In the genomic region with DNA sequence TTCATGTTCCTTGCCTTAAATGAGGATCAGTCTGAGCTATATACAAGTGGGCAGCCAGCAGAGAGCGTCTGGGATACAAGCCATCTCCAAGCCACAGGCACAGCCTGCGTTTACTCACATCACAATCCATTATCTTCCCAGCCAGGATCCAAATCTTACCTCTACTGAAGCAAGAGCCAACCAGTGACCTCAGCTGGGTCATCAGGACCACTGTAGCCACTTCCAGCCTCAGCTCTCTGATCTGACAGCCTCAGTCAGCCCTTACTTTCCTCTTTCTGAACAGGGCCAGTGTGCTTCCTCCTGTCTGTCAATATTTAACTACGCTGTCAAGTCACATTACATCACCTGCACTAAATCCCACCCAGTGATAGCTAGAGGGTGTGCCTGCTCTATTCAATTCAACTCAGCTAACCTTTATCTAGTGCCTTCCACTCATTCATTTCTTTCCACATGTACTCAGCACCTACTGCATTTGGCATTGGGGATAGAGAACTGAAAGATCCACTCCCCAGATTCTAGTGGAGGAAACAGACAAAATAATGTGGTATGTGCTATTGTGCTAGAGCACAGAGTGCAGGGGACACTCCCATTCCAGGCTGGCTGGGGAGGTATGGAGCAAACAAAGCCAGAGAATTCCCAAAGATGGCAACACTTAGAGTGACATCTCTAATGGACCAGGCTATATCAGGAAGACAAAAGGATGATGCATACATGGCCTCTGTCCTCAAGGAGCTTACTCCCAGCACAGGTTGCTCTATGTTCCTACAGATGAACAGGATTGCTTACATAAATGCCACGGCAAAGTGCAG, we compare ENCODE assay signal across 9 cellular contexts.
DNase-seq lines count a peak whose midpoint lies in the region; ATAC-seq, FAIRE-seq and TF ChIP-seq lines count a peak whose summit lies in the region.
"Had no signal": no experiment of that assay in that cellular context is flagged by ENCODE, and none has a peak within 500 bp of the region (broad histone marks: within the 10 kb centered on the region; RNA-seq: fewer than 3 reads in every experiment).

No MANE protein-coding gene starts in this region.

- peak; percentile 50 for FAIRE-seq in bronchial epithelial cell (lab: Jason Lieb, UNC)

- DNase-seq in Right ventricle myocardium inferior (ENCODE audit: missing footprints) (peak; percentile 17), cardiac septum (ENCODE audit: low spot score) (no peak), bronchial epithelial cell (ENCODE audit: low read depth) (peak; percentile 18), posterior cingulate gyrus (peak in 6 of 10 donors; percentile 9 to 81 (median 28)), NCI-H1930 (lab: John Stamatoyannopoulos, UW) (no peak)
- DNase-seq in CD4-positive, alpha-beta T cell: no peak
- DNase-seq in activated CD8-positive, alpha-beta memory T cell treated with anti-CD3 and anti-CD28 coated beads for 24 hours: no peak

- POLR2A ChIA-PET in CD4-positive, alpha-beta T cell (lab: Charles Lee): no interaction called here

- H3K27me3 Mint-ChIP-seq in CD4-positive, alpha-beta T cell: no peaks in the 10 kb centered on the region

- ATAC-seq in Right ventricle myocardium inferior (peak; percentile 76), HG03442 (IDR thresholded peaks at IDR 0.05; ENCODE audit: unreplicated experiment) (peak; percentile 75)
- no peak for ATAC-seq in CD4-positive, alpha-beta T cell (ENCODE audit: poor library complexity)

- CTCF ChIA-PET in CD4-positive, alpha-beta T cell (lab: Charles Lee): no interaction called here

- no peaks in the 10 kb centered on the region for H3K36me3 Mint-ChIP-seq in CD4-positive, alpha-beta T cell (ENCODE audit: low read depth)

- no peak overlapping the region for H3K27ac ChIP-seq in CD4-positive, alpha-beta T cell (ENCODE audit: low read depth, low read length)

- H3K36me3 ChIP-seq in bronchial epithelial cell (ENCODE audit: control insufficient read depth, insufficient read depth, low read length): no peaks in the 10 kb centered on the region

- H3K4me3 Mint-ChIP-seq in CD4-positive, alpha-beta T cell: no peak overlapping the region
- H3K4me3 Mint-ChIP-seq: T-helper 1 cell treated with Interleukin-12 subunit alpha and Interleukin-12 subunit beta and Interleukin-4 antibody, amounts not matched to agents 30 μg/mL and 1 μg/mL, for 36 hours had no signal

- no peaks in the 10 kb centered on the region for H3K9me3 ChIP-seq in CD4-positive, alpha-beta T cell (ENCODE audit: control insufficient read depth, low read length)

- H3K27me3 ChIP-seq in bronchial epithelial cell (ENCODE audit: control insufficient read depth, insufficient read depth, low read length): no peaks in the 10 kb centered on the region
- H3K27me3 ChIP-seq in CD4-positive, alpha-beta T cell (ENCODE audit: control insufficient read depth, insufficient read depth, low read length): no peaks in the 10 kb centered on the region

- no peak overlapping the region for H3K4me3 ChIP-seq in bronchial epithelial cell (ENCODE audit: low read depth, low read length)

- H3K4me1 Mint-ChIP-seq in CD4-positive, alpha-beta T cell (ENCODE audit: low read depth): no peaks in the 10 kb centered on the region

- intact Hi-C loops in Right ventricle myocardium inferior (cut with DNase I) (no loop called here), cardiac septum (cut with DNase I) (loop anchor here (10.0 kb wide), 1 partner anchor 253 kb away; no protein-coding TSS in a partner anchor), posterior cingulate gyrus (cut with DNase I) (no loop called here)
- intact Hi-C loops in CD4-positive, alpha-beta T cell (cut with DNase I, micrococcal nuclease): no loop called here

- no peak for TF ChIP-seq CTCF in bronchial epithelial cell (IDR thresholded peaks at IDR 0.05; ENCODE audit: insufficient read depth, low read length, severe bottlenecking)
- TF ChIP-seq CTCF in CD4-positive, alpha-beta T cell (IDR thresholded peaks at IDR 0.05): no peak

- no peaks in the 10 kb centered on the region for H3K9me3 Mint-ChIP-seq in CD4-positive, alpha-beta T cell
- H3K9me3 Mint-ChIP-seq: T-helper 1 cell treated with Interleukin-12 subunit alpha and Interleukin-12 subunit beta and Interleukin-4 antibody, amounts not matched to agents 30 μg/mL and 1 μg/mL, for 36 hours had no signal

- H3K27ac Mint-ChIP-seq in CD4-positive, alpha-beta T cell: no peak overlapping the region
- H3K27ac Mint-ChIP-seq: T-helper 1 cell treated with Interleukin-12 subunit alpha and Interleukin-12 subunit beta and Interleukin-4 antibody, amounts not matched to agents 30 μg/mL and 1 μg/mL, for 36 hours had no signal

Comparison
In these comparisons a context has a peak if more than half of its experiments do, and no peak if none do; other contexts are left out.
1. DNase-seq: peak in Right ventricle myocardium inferior (single experiment), bronchial epithelial cell (single experiment) and posterior cingulate gyrus (6 of 10); none in cardiac septum (single experiment), CD4-positive, alpha-beta T cell (0 of 10), activated CD8-positive, alpha-beta memory T cell treated with anti-CD3 and anti-CD28 coated beads for 24 hours (single experiment) and NCI-H1930 (0 of 2).